ENCODE assay signal across 20 cellular contexts in the genomic region with DNA sequence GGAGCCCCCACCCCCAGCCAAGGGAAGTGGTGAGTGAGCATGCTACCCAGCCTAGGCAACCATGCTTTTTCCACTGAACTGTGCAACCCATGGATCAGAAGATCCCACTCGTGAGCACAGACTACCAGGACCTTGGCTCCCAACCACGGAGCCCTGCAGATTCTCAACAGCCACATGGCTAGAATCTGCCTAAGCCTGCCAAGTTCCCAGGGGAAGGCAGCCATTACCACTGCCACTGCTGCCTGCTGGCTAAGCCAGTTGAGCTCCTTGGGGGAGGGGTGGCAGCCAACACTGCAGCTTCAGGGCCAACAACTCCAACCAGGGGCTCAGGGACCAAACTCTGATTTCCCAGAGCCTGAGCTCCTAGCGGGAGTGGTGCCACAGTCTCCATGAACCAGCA.
DNase-seq lines count a peak whose midpoint lies in the region; ATAC-seq lines count a peak whose summit lies in the region.
"Had no signal": no experiment of that assay in that cellular context is flagged by ENCODE, and none has a peak within 500 bp of the region (broad histone marks: within the 10 kb centered on the region; RNA-seq: fewer than 3 reads in every experiment).

No MANE protein-coding gene starts in this region.

- H3K27ac ChIP-seq in BLaER1 treated with 17β-estradiol and CSF1 and Interleukin-3, amounts not matched to agents 10 nM and 100 nM = peak overlapping the region in 8 of 11 experiments; percentile 11 to 63 (median 38); a peak in 12 of 22 replicates
- H3K27ac ChIP-seq in neuronal stem cell (replicated peaks; ENCODE audit: low read length) = no peak overlapping the region
- H3K27ac ChIP-seq: A549, HL-60, KMS-11, RWPE1 had no signal

- H4K91ac ChIP-seq in neuronal stem cell (ENCODE audit: low read depth, low read length, poor library complexity) = no peak overlapping the region

- no peaks in the 10 kb centered on the region for H3K36me3 ChIP-seq in BLaER1 treated with 17β-estradiol and CSF1 and Interleukin-3, amounts not matched to agents 10 nM and 100 nM
- H3K36me3 ChIP-seq in neuronal stem cell (replicated peaks in 1 of 2; ENCODE audit: control insufficient read depth in 2 of 2, insufficient read depth in 2 of 2, low read length in 2 of 2) = no peaks in the 10 kb centered on the region

- ATAC-seq in GM18907 (IDR thresholded peaks at IDR 0.05; ENCODE audit: unreplicated experiment) = no peak
- ATAC-seq: A549, Panc1, SK-N-SH treated with all-trans-retinoic acid at 6 μM for 48 hours had no signal

- no peak overlapping the region for H3K4ac ChIP-seq in neuronal stem cell (ENCODE audit: low read length)

- H3K79me1 ChIP-seq in neuronal stem cell (ENCODE audit: low read depth, low read length) = peaks cover 4% of the 10 kb centered on the region

- no peak overlapping the region for H3K23ac ChIP-seq in neuronal stem cell (ENCODE audit: low read depth, low read length, poor library complexity)

- peaks cover 6 to 28% (median 19%) of the 10 kb centered on the region in 11 experiments; a peak in 16 of 22 replicates for H3K9me3 ChIP-seq in BLaER1 treated with 17β-estradiol and CSF1 and Interleukin-3, amounts not matched to agents 10 nM and 100 nM (replicated peaks in 1 of 11)
- no peaks in the 10 kb centered on the region for H3K9me3 ChIP-seq in neuronal stem cell (replicated peaks in 1 of 2; ENCODE audit: control insufficient read depth in 2 of 2, insufficient read depth in 1 of 2, low read depth in 1 of 2, low read length in 2 of 2)
- H3K9me3 ChIP-seq: A549 had no signal

- H2AFZ ChIP-seq in neuronal stem cell (ENCODE audit: low read length) = no peak overlapping the region

- WGBS in neuronal stem cell (ENCODE audit: extremely low coverage in 2 of 2, insufficient read length in 2 of 2, insufficient replicate concordance in 1 of 2), 2 donors = no CpG with 5 or more reads among the region's 3 CpGs

- H3K14ac ChIP-seq in neuronal stem cell (ENCODE audit: low read length) = peak overlapping the region; percentile 56

- 0 out of 22 replicates have a peak overlapping the region, but pooled peaks of 2 of the 11 experiments have one; percentile 9 to 13 for H3K9ac ChIP-seq in BLaER1 treated with 17β-estradiol and CSF1 and Interleukin-3, amounts not matched to agents 10 nM and 100 nM
- H3K9ac ChIP-seq in neuronal stem cell (ENCODE audit: low read depth, low read length, poor library complexity) = no peak overlapping the region
- H3K9ac ChIP-seq: KMS-11 had no signal

- DNase-seq in activated gamma-delta T cell (lab: John Stamatoyannopoulos, UW) (peak; percentile 1), activated gamma-delta T cell treated with Interleukin-2 at 50 U/mL for 16 hours (no peak), SK-N-DZ (ENCODE audit: low spot score) (peak; percentile 15), neuronal stem cell (ENCODE audit: low spot score) (no peak), inferior parietal cortex (ENCODE audit: extremely low spot score) (no peak)
- DNase-seq: CD8-positive, alpha-beta memory T cell; DMS79 treated with DMSO at 0.1 percent for 48 hours; GF-D8; MM.1S; NCI-H187; NCI-H2081 treated with DMSO at 0.1 percent for 48 hours; NCI-H748 treated with DMSO at 0.1 percent for 48 hours had no signal

- H2BK120ac ChIP-seq in neuronal stem cell (ENCODE audit: low read depth, low read length) = no peak overlapping the region

- H2AK5ac ChIP-seq in neuronal stem cell (ENCODE audit: low read depth, low read length) = peak overlapping the region; percentile 84

- no peak overlapping the region; a peak in 1 of 20 replicates for H3K4me3 ChIP-seq in BLaER1 treated with 17β-estradiol and CSF1 and Interleukin-3, amounts not matched to agents 10 nM and 100 nM
- no peak overlapping the region for H3K4me3 ChIP-seq in neuronal stem cell (ENCODE audit: low read length in 2 of 2)
- H3K4me3 ChIP-seq: A549 had no signal

- peak overlapping the region in 9 of 11 experiments; percentile 23 to 76 (median 65); a peak in 17 of 22 replicates for H3K4me2 ChIP-seq in BLaER1 treated with 17β-estradiol and CSF1 and Interleukin-3, amounts not matched to agents 10 nM and 100 nM
- H3K4me2 ChIP-seq in neuronal stem cell (ENCODE audit: insufficient read depth, low read length, poor library complexity, severe bottlenecking) = no peak overlapping the region
- H3K4me2 ChIP-seq: A549, KMS-11 had no signal

- peaks cover 0 to 16% (median 11%) of the 10 kb centered on the region in 10 experiments; a peak in 15 of 20 replicates for H3K4me1 ChIP-seq in BLaER1 treated with 17β-estradiol and CSF1 and Interleukin-3, amounts not matched to agents 10 nM and 100 nM
- H3K4me1 ChIP-seq in neuronal stem cell (ENCODE audit: control insufficient read depth in 2 of 2, insufficient read depth in 1 of 2, low read depth in 1 of 2, low read length in 2 of 2) = no peaks in the 10 kb centered on the region
- H3K4me1 ChIP-seq: A549 had no signal

- no peak overlapping the region for H4K8ac ChIP-seq in neuronal stem cell (ENCODE audit: low read depth, low read length)

- H3K27me3 ChIP-seq in BLaER1 treated with 17β-estradiol and CSF1 and Interleukin-3, amounts not matched to agents 10 nM and 100 nM = no peaks in the 10 kb centered on the region
- no peaks in the 10 kb centered on the region for H3K27me3 ChIP-seq in neuronal stem cell (ENCODE audit: control insufficient read depth in 3 of 3, insufficient read depth in 3 of 3, low read depth in 1 of 3, low read length in 3 of 3)

- peak overlapping the region; percentile 93 for H2BK12ac ChIP-seq in neuronal stem cell (ENCODE audit: low read length)

- H2BK5ac ChIP-seq in neuronal stem cell (ENCODE audit: low read length) = no peak overlapping the region

- H2BK15ac ChIP-seq in neuronal stem cell (ENCODE audit: low read length) = no peak overlapping the region

- H3K18ac ChIP-seq in neuronal stem cell (ENCODE audit: low read length) = peak overlapping the region; percentile 13

- H4K20me1 ChIP-seq in BLaER1 treated with 17β-estradiol and CSF1 and Interleukin-3, amounts not matched to agents 10 nM and 100 nM = no peaks in the 10 kb centered on the region

Comparison
In these comparisons a context has a peak if more than half of its experiments do, and no peak if none do; other contexts are left out.
1. DNase-seq: peak in activated gamma-delta T cell (single experiment) and SK-N-DZ (single experiment); none in activated gamma-delta T cell treated with Interleukin-2 at 50 U/mL for 16 hours (single experiment), neuronal stem cell (single experiment) and inferior parietal cortex (single experiment).